ENCODE assay signal across 19 cellular contexts in the genomic region with DNA sequence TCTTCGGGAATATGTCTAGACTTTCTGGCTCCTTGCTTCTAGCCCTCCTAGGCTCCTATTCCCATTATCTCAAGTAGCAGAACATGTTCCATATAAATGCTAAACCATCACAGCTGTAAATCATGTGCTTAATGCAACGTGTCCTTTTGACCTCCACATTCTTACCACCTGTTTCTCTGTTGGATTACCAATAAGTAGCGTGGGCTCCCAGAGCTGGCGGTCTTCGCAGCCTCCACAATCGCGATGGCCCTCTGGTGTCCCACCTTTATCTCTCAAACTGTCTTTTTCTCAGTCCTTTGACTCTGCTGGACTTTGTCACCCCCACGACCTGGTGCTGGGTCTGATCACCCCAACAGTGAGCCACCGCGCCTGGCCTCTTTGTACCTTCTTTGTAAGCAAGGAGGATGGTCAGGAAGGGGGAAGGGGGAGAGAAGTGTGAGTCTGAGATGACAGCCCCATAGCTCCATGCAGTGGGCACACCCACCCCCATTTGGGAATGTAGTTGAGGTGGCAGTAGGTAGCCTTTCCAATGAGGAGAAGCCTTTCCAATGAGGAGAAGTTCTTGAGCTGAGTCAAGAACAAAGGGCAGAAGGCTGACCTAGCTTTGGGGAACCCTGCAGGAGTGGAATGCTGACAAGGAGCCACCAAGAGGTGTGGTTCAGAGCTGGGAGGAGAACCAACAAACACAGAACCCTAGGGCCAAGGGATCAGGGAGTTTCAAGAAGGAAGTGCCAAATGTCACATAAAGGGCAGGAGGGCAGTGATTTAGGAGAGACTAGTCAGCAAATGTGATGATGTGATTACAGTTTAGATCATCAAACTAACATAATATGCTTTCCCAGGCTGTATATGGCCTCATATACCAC. TPM values are rescaled to one million over a fixed set of nuclear protein-coding genes. Genes with fewer than 3 reads are reported as not detected.
DNase-seq lines count a peak whose midpoint lies in the region; ATAC-seq, FAIRE-seq and TF ChIP-seq lines count a peak whose summit lies in the region.
"Had no signal": no experiment of that assay in that cellular context is flagged by ENCODE, and none has a peak within 500 bp of the region (broad histone marks: within the 10 kb centered on the region; RNA-seq: fewer than 3 reads in every experiment).

No MANE protein-coding gene starts in this region.

- H3K36me3 Mint-ChIP-seq in CD4-positive, alpha-beta T cell (ENCODE audit: low read depth), result peaks cover 38% of the 10 kb centered on the region
- H3K36me3 Mint-ChIP-seq in IgD-negative memory B cell, result no peaks in the 10 kb centered on the region
- H3K36me3 Mint-ChIP-seq in activated naive CD8-positive, alpha-beta T cell treated with anti-CD3 and anti-CD28 coated beads, Interleukin-2, amount 50 U/mL, for 24 hours (ENCODE audit: low read depth), result peaks cover 30% of the 10 kb centered on the region
- no peaks in the 10 kb centered on the region for H3K36me3 Mint-ChIP-seq in natural killer cell

- intact Hi-C loops in CD4-positive, alpha-beta T cell (cut with DNase I, micrococcal nuclease), result no loop called here
- intact Hi-C loops in natural killer cell (cut with micrococcal nuclease), result no loop called here

- H3K27me3 Mint-ChIP-seq in CD4-positive, alpha-beta T cell, result no peaks in the 10 kb centered on the region
- no peaks in the 10 kb centered on the region for H3K27me3 Mint-ChIP-seq in IgD-negative memory B cell
- no peaks in the 10 kb centered on the region for H3K27me3 Mint-ChIP-seq in activated naive CD8-positive, alpha-beta T cell treated with anti-CD3 and anti-CD28 coated beads, Interleukin-2, amount 50 U/mL, for 24 hours
- no peaks in the 10 kb centered on the region for H3K27me3 Mint-ChIP-seq in natural killer cell (ENCODE audit: low read depth in 2 of 2)
- H3K27me3 Mint-ChIP-seq: activated CD4-positive, alpha-beta T cell treated with anti-CD3 and anti-CD28 coated beads for 36 hours had no signal

- POLR2A ChIA-PET in CD4-positive, alpha-beta T cell (lab: Charles Lee), result interaction anchor here (0.6 to 5.8 kb wide), 3 partner anchors 10 to 20 kb away, joined by 3 to 44 read pairs (median 5); a partner anchor contains a TSS

- no peak for DNase-seq in CD4-positive, alpha-beta T cell
- no peak for DNase-seq in activated naive CD8-positive, alpha-beta T cell treated with anti-CD3 and anti-CD28 coated beads, Interleukin-2, amount 50 U/mL, for 24 hours
- DNase-seq in natural killer cell (no peak), GM19239 (ENCODE audit: insufficient read length, low spot score) (no peak), NCI-H1930 (lab: John Stamatoyannopoulos, UW) (no peak)
- DNase-seq in stimulated activated CD4-positive, alpha-beta T cell treated with anti-CD3 and anti-CD28 coated beads, Interleukin-2, amount 100 ng/mL, for 24 hours, result no peak
- DNase-seq: activated CD4-positive, alpha-beta T cell treated with anti-CD3 and anti-CD28 coated beads for 36 hours; activated T-cell treated with anti-CD3 and anti-CD28 coated beads, Interleukin-2, amount 50 U/mL, for 1 hour; DMS 273 treated with DMSO at 0.1 percent for 48 hours; effector CD8-positive, alpha-beta T cell; GDM1; heart left ventricle; NCI-H2081 treated with DMSO at 0.1 percent for 48 hours; stimulated activated CD4-positive, alpha-beta T cell treated with anti-CD3 and anti-CD28 coated beads, Interleukin-4, amount 100 ng/mL, for 1 hour had no signal

- no peaks in the 10 kb centered on the region for H3K27me3 ChIP-seq in CD4-positive, alpha-beta T cell (ENCODE audit: control insufficient read depth, insufficient read depth, low read length)
- H3K27me3 ChIP-seq: cardiac muscle cell, heart left ventricle had no signal

- no peak for TF ChIP-seq CTCF in CD4-positive, alpha-beta T cell (IDR thresholded peaks at IDR 0.05)
- no peak for TF ChIP-seq CTCF in natural killer cell (IDR thresholded peaks at IDR 0.05)

- no peak for FAIRE-seq in GM19239 (lab: Jason Lieb, UNC)
- FAIRE-seq: GM12878, islet of Langerhans had no signal

- H3K27ac Mint-ChIP-seq in CD4-positive, alpha-beta T cell, result peak overlapping the region; percentile 43
- H3K27ac Mint-ChIP-seq in IgD-negative memory B cell, result peak overlapping the region; percentile 68 to 97 (median 84)
- peak overlapping the region; percentile 20 for H3K27ac Mint-ChIP-seq in activated naive CD8-positive, alpha-beta T cell treated with anti-CD3 and anti-CD28 coated beads, Interleukin-2, amount 50 U/mL, for 24 hours
- H3K27ac Mint-ChIP-seq in natural killer cell, result peak overlapping the region; percentile 48 to 51
- H3K27ac Mint-ChIP-seq: activated CD4-positive, alpha-beta T cell treated with anti-CD3 and anti-CD28 coated beads for 36 hours had no signal

- no peaks in the 10 kb centered on the region for H3K9me3 Mint-ChIP-seq in CD4-positive, alpha-beta T cell
- H3K9me3 Mint-ChIP-seq in IgD-negative memory B cell (no peaks in the 10 kb centered on the region), natural killer cell (no peaks in the 10 kb centered on the region)
- no peaks in the 10 kb centered on the region for H3K9me3 Mint-ChIP-seq in activated naive CD8-positive, alpha-beta T cell treated with anti-CD3 and anti-CD28 coated beads, Interleukin-2, amount 50 U/mL, for 24 hours

- H3K9me3 ChIP-seq in CD4-positive, alpha-beta T cell (ENCODE audit: control insufficient read depth, low read length), result no peaks in the 10 kb centered on the region
- H3K9me3 ChIP-seq: heart left ventricle, thoracic aorta had no signal

- H3K4me3 Mint-ChIP-seq in CD4-positive, alpha-beta T cell, result peak overlapping the region; percentile 18
- H3K4me3 Mint-ChIP-seq in IgD-negative memory B cell, result peak overlapping the region in 3 of 4 donors; percentile 11 to 92 (median 54)
- H3K4me3 Mint-ChIP-seq in activated naive CD8-positive, alpha-beta T cell treated with anti-CD3 and anti-CD28 coated beads, Interleukin-2, amount 50 U/mL, for 24 hours, result no peak overlapping the region
- H3K4me3 Mint-ChIP-seq in natural killer cell, result no peak overlapping the region
- H3K4me3 Mint-ChIP-seq: activated CD4-positive, alpha-beta T cell treated with anti-CD3 and anti-CD28 coated beads for 36 hours had no signal

- no peak overlapping the region for H3K27ac ChIP-seq in CD4-positive, alpha-beta T cell (ENCODE audit: low read depth, low read length)
- H3K27ac ChIP-seq: cardiac muscle cell, heart left ventricle, thoracic aorta had no signal

- ATAC-seq in CD4-positive, alpha-beta T cell (ENCODE audit: poor library complexity), result no peak
- ATAC-seq in activated naive CD8-positive, alpha-beta T cell treated with anti-CD3 and anti-CD28 coated beads, Interleukin-2, amount 50 U/mL, for 24 hours, result peak; percentile 12
- no peak for ATAC-seq in natural killer cell
- ATAC-seq: activated CD4-positive, alpha-beta T cell treated with anti-CD3 and anti-CD28 coated beads for 36 hours; GM12878 had no signal

- peaks cover 88% of the 10 kb centered on the region for H3K4me1 Mint-ChIP-seq in CD4-positive, alpha-beta T cell (ENCODE audit: low read depth)
- H3K4me1 Mint-ChIP-seq in IgD-negative memory B cell, result peaks cover 61 to 79% (median 69%) of the 10 kb centered on the region in 3 donors
- peaks cover 90% of the 10 kb centered on the region for H3K4me1 Mint-ChIP-seq in activated naive CD8-positive, alpha-beta T cell treated with anti-CD3 and anti-CD28 coated beads, Interleukin-2, amount 50 U/mL, for 24 hours
- H3K4me1 Mint-ChIP-seq in natural killer cell, result peaks cover 63 to 81% of the 10 kb centered on the region in 2 donors

- CTCF ChIA-PET in CD4-positive, alpha-beta T cell (lab: Charles Lee), result no interaction called here

RNA-seq across cellular contexts. Expression of a gene that starts 14.2 kb away (rescaled TPM):
- total RNA-seq in CD4-positive, alpha-beta T cell, result 10 to 100 TPM; 21.9 to 23.2 TPM
- polyA plus RNA-seq in IgD-negative memory B cell, result 78.6 TPM
- total RNA-seq in natural killer cell, result 10 to 100 TPM; 52.3 to 74.4 (median 55.6) TPM

Comparison
In these comparisons a context has a peak if more than half of its experiments do, and no peak if none do; other contexts are left out.
1. H3K27ac Mint-ChIP-seq: peak in every context shown above with its lines; median percentile 84 in IgD-negative memory B cell; 50 in natural killer cell; 43 in CD4-positive, alpha-beta T cell; 20 in activated naive CD8-positive, alpha-beta T cell treated with anti-CD3 and anti-CD28 coated beads, Interleukin-2, amount 50 U/mL, for 24 hours.
2. H3K4me3 Mint-ChIP-seq: peak in CD4-positive, alpha-beta T cell (single experiment) and IgD-negative memory B cell (3 of 4); none in activated naive CD8-positive, alpha-beta T cell treated with anti-CD3 and anti-CD28 coated beads, Interleukin-2, amount 50 U/mL, for 24 hours (single experiment) and natural killer cell (single experiment).